8 cellular contexts compared by ENCODE assay signal in the genomic region with DNA sequence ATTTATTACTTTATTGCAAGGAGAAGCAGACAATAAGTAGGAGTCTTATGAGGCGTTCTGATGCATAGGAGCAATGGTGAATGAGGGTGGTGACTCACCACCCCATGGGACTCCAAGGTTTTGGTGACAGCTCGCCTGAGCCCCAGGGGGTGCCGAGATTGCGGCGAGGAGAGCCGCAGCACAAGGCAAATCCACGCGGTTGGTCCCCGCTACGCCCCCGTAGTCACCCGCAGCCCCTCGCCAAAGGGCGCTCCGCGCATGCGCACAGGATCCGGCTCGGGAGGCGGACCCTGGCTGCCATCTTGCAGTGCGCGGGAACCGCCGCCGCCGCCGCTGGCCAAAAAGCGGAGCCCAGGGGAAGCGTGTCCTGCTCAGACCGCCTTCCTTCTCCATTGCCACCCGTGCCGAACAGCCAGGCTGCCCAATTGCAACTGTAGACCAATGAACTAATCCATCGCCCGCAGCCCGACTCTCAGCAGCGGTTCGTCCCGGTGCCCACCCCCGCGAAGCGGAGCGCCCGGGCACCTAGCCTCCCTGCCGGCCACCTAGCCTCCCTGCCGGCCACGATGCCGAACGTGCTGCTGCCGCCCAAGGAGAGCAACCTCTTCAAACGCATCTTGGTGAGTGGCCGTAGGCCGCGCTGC. TPM values are rescaled to one million over a fixed set of nuclear protein-coding genes. Genes with fewer than 3 reads are reported as not detected.
DNase-seq lines count a peak whose midpoint lies in the region; ATAC-seq and TF ChIP-seq lines count a peak whose summit lies in the region.

A gene (plus strand): TSS at position 305 of the 644 bp plus-strand sequence. CDS start 262 bp downstream, at position 567.

- under 1% methylated on average over 53 of the region's 53 CpGs for WGBS in liver

- ATAC-seq in GM19372 (IDR thresholded peaks at IDR 0.05; ENCODE audit: low read depth, unreplicated experiment) (peak; percentile 70), HG03521 (IDR thresholded peaks at IDR 0.05; ENCODE audit: unreplicated experiment) (peak; percentile 71)

- no peaks in the 10 kb centered on the region for H3K9me3 ChIP-seq in liver (ENCODE audit: control insufficient read depth in 4 of 4, low read length in 3 of 4)

- H3K27ac ChIP-seq in liver (ENCODE audit: low read depth in 1 of 2, low read length in 2 of 2) = peak within 1 kb of the TSS; percentile 96 to 97

- no peak for TF ChIP-seq RAD21 in liver (IDR thresholded peaks at IDR 0.05)

- H3K36me3 ChIP-seq in liver (ENCODE audit: control insufficient read depth in 4 of 4, insufficient read depth in 3 of 4, low read depth in 1 of 4, low read length in 3 of 4) = no peaks in the 10 kb centered on the region

- no peaks in the 10 kb centered on the region for H3K27me3 ChIP-seq in liver (ENCODE audit: control insufficient read depth in 4 of 4, insufficient read depth in 4 of 4, low read length in 3 of 4)

- H3K4me3 ChIP-seq in liver (ENCODE audit: low read depth in 1 of 3, low read length in 3 of 3) = peak within 1 kb of the TSS; percentile 93 to 95 (median 94)

- H3K4me1 ChIP-seq in liver (ENCODE audit: control insufficient read depth in 4 of 4, insufficient read depth in 4 of 4, low read length in 3 of 4) = peaks cover 0 to 28% (median 6%) of the 10 kb centered on the region in 4 donors

- DNase-seq in CD1c-positive myeloid dendritic cell (ENCODE audit: extremely low spot score) = peak; percentile 96
- peak; percentile 62 for DNase-seq in NCI-H774 (lab: John Stamatoyannopoulos, UW)
- peak; percentile 94 to 95 for DNase-seq in activated CD4-positive, alpha-beta T cell treated with anti-CD3 and anti-CD28 coated beads, Interleukin-2, amount 50 U/mL, for 4 hours
- DNase-seq in dermis microvascular lymphatic vessel endothelial cell (ENCODE audit: low read depth in 2 of 2) = peak; percentile 72 to 88
- DNase-seq in stimulated activated CD4-positive, alpha-beta T cell treated with anti-CD3 and anti-CD28 coated beads, Interleukin-4, amount 100 ng/mL, for 1 hour = peak; percentile 97

- no peak for TF ChIP-seq CTCF in liver (IDR thresholded peaks at IDR 0.05; ENCODE audit: low read depth, low read length, missing input control)

- H3K9ac ChIP-seq in liver (ENCODE audit: low read depth in 1 of 2, low read length in 2 of 2) = peak within 1 kb of the TSS; percentile 88 to 91

TF ChIP-seq in liver, 16 proteins besides CTCF, POLR2A, EP300 and RAD21:
- peak; percentile 98 for TF ChIP-seq YY1 (IDR thresholded peaks at IDR 0.05)
- TF ChIP-seq, protein P1, sequence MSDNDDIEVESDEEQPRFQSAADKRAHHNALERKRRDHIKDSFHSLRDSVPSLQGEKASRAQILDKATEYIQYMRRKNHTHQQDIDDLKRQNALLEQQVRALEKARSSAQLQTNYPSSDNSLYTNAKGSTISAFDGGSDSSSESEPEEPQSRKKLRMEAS (IDR thresholded peaks at IDR 0.05) = no peak
- peak; percentile 84 to 90 for TF ChIP-seq JUND (IDR thresholded peaks at IDR 0.05)
- TF ChIP-seq, protein P2, sequence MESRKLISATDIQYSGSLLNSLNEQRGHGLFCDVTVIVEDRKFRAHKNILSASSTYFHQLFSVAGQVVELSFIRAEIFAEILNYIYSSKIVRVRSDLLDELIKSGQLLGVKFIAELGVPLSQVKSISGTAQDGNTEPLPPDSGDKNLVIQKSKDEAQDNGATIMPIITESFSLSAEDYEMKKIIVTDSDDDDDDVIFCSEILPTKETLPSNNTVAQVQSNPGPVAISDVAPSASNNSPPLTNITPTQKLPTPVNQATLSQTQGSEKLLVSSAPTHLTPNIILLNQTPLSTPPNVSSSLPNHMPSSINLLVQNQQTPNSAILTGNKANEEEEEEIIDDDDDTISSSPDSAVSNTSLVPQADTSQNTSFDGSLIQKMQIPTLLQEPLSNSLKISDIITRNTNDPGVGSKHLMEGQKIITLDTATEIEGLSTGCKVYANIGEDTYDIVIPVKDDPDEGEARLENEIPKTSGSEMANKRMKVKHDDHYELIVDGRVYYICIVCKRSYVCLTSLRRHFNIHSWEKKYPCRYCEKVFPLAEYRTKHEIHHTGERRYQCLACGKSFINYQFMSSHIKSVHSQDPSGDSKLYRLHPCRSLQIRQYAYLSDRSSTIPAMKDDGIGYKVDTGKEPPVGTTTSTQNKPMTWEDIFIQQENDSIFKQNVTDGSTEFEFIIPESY (IDR thresholded peaks at IDR 0.05) = peak; percentile 29
- no peak for TF ChIP-seq FOXA2 (IDR thresholded peaks at IDR 0.05)
- TF ChIP-seq TAF1 (conservative IDR thresholded peaks at IDR 0.05) = no peak
- TF ChIP-seq EGR1 (IDR thresholded peaks at IDR 0.05; ENCODE audit: low read depth in 2 of 2) = peak in 1 of 2 donors; percentile 59
- TF ChIP-seq, protein P3, sequence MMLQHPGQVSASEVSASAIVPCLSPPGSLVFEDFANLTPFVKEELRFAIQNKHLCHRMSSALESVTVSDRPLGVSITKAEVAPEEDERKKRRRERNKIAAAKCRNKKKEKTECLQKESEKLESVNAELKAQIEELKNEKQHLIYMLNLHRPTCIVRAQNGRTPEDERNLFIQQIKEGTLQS (IDR thresholded peaks at IDR 0.05) = no peak

RNA-seq across cellular contexts. Expression of the gene that starts here (rescaled TPM):
- 4.4 and 4.7 TPM in 2 replicates for total RNA-seq in dermis microvascular lymphatic vessel endothelial cell
- total RNA-seq in liver = 10 to 100 TPM in 1 of 2 donors, 1 to 10 TPM in 1; 8.8 to 11.5 TPM
- polyA plus RNA-seq in liver = 1 to 10 TPM; 2.6 to 9.6 TPM

Comparison
In these comparisons a context has a peak if more than half of its experiments do, and no peak if none do; other contexts are left out.
1. Peak in every context shown above with its lines: DNase-seq, ATAC-seq, H3K4me3 ChIP-seq and H3K27ac ChIP-seq.